In genomic region chr16:20383106-20384029, GRCh38 we compare ENCODE assay signal across 1 cellular context.
A peak's percentile ranks its signal among the peaks of the same experiment; 100 is the strongest.
TF ChIP-seq lines count a peak whose summit lies in the region.

No MANE protein-coding gene starts in this region.

TF ChIP-seq in GM12878, 131 proteins besides CTCF, POLR2A, EP300 and RAD21:
- TF ChIP-seq SMC3 (IDR thresholded peaks at IDR 0.05; ENCODE audit: borderline replicate concordance, low read length) (peak; percentile 64), MEF2A (IDR thresholded peaks at IDR 0.05; ENCODE audit: insufficient read depth, low read depth, low read length) (no peak)
TF ChIP-seq in GM12878: peak in this region for 1.
